ENCODE assay signal across 35 cellular contexts in the genomic region with DNA sequence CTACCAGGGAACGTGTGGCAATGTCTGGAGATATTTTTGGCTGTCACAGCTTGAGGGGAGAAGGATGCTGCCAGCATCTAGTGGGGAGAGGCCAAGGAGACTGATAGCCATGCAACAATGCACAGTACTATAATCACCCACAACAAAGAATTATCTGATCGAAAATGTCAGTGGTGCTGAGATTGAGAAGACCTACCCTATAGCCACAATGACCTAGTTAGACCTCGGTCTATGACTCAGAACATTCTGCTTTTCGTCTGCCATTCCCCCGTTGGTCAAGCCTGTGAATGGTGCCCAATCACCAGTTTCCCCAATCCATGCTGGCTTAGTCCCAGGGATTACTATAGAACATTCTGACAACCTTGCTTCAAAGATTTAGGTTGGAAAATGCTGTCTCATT.
"Had no signal": no experiment of that assay in that cellular context is flagged by ENCODE, and none has a peak within 500 bp of the region (broad histone marks: within the 10 kb centered on the region; RNA-seq: fewer than 3 reads in every experiment).

No MANE protein-coding gene starts in this region.

- ATAC-seq: activated CD4-positive, CD25-positive, alpha-beta regulatory T cell treated with anti-CD3 and anti-CD28 coated beads, Interleukin-2, amount 50 U/mL, for 24 hours; activated naive CD8-positive, alpha-beta T cell treated with anti-CD3 and anti-CD28 coated beads, Interleukin-2, amount 50 U/mL, for 24 hours; activated T-cell treated with anti-CD3 and anti-CD28 coated beads, Interleukin-2, amount 50 U/mL, for 72 hours; esophagus mucosa; foreskin keratinocyte; gastrocnemius medialis; heart right ventricle; T-helper 17 cell had no signal

- H3K9me3 Mint-ChIP-seq: activated B cell treated with CpG ODN at 0.5 μM for 24 hours; activated CD4-positive, alpha-beta memory T cell treated with anti-CD3 and anti-CD28 coated beads, Interleukin-2, amount 10 ng/mL, durations not matched to agents 7 days and 5 days; activated naive CD4-positive, alpha-beta T cell treated with anti-CD3 and anti-CD28 coated beads for 36 hours; activated naive CD4-positive, alpha-beta T cell treated with anti-CD3 and anti-CD28 coated beads, Interleukin-2, amount 50 U/mL, for 24 hours; activated naive CD8-positive, alpha-beta T cell treated with anti-CD3 and anti-CD28 coated beads for 36 hours; activated naive CD8-positive, alpha-beta T cell treated with anti-CD3 and anti-CD28 coated beads, Interleukin-2, amount 50 U/mL, for 24 hours; activated T-cell treated with anti-CD3 and anti-CD28 coated beads, Interleukin-2, amount 50 U/mL, for 24 hours; activated T-cell treated with anti-CD3 and anti-CD28 coated beads, Interleukin-2, amount 50 U/mL, for 72 hours; brain; dendritic cell treated with granulocyte-macrophage colony-stimulating factor and Interleukin-4, amounts not matched to agents 40 ng/mL and 50 ng/mL, for 4 days; endodermal cell; T-helper 2 cell treated with Interferon-gamma antibody and Interleukin-4, amounts not matched to agents 5 μg/mL and 100 μg/mL, for 36 hours had no signal

- H3K27ac Mint-ChIP-seq: activated B cell treated with CpG ODN at 0.5 μM for 24 hours; activated CD4-positive, alpha-beta memory T cell treated with anti-CD3 and anti-CD28 coated beads, Interleukin-2, amount 10 ng/mL, durations not matched to agents 7 days and 5 days; activated naive CD4-positive, alpha-beta T cell treated with anti-CD3 and anti-CD28 coated beads for 36 hours; activated naive CD4-positive, alpha-beta T cell treated with anti-CD3 and anti-CD28 coated beads, Interleukin-2, amount 50 U/mL, for 24 hours; activated naive CD8-positive, alpha-beta T cell treated with anti-CD3 and anti-CD28 coated beads for 36 hours; activated naive CD8-positive, alpha-beta T cell treated with anti-CD3 and anti-CD28 coated beads, Interleukin-2, amount 50 U/mL, for 24 hours; activated T-cell treated with anti-CD3 and anti-CD28 coated beads, Interleukin-2, amount 50 U/mL, for 24 hours; activated T-cell treated with anti-CD3 and anti-CD28 coated beads, Interleukin-2, amount 50 U/mL, for 72 hours; brain; dendritic cell treated with granulocyte-macrophage colony-stimulating factor and Interleukin-4, amounts not matched to agents 40 ng/mL and 50 ng/mL, for 4 days; endodermal cell; T-helper 17 cell; T-helper 2 cell treated with Interferon-gamma antibody and Interleukin-4, amounts not matched to agents 5 μg/mL and 100 μg/mL, for 36 hours had no signal

- H3K4me3 Mint-ChIP-seq: activated B cell treated with CpG ODN at 0.5 μM for 24 hours; activated CD4-positive, alpha-beta memory T cell treated with anti-CD3 and anti-CD28 coated beads, Interleukin-2, amount 10 ng/mL, durations not matched to agents 7 days and 5 days; activated naive CD4-positive, alpha-beta T cell treated with anti-CD3 and anti-CD28 coated beads for 36 hours; activated naive CD4-positive, alpha-beta T cell treated with anti-CD3 and anti-CD28 coated beads, Interleukin-2, amount 50 U/mL, for 24 hours; activated naive CD8-positive, alpha-beta T cell treated with anti-CD3 and anti-CD28 coated beads for 36 hours; activated naive CD8-positive, alpha-beta T cell treated with anti-CD3 and anti-CD28 coated beads, Interleukin-2, amount 50 U/mL, for 24 hours; activated T-cell treated with anti-CD3 and anti-CD28 coated beads, Interleukin-2, amount 50 U/mL, for 24 hours; activated T-cell treated with anti-CD3 and anti-CD28 coated beads, Interleukin-2, amount 50 U/mL, for 72 hours; brain; dendritic cell treated with granulocyte-macrophage colony-stimulating factor and Interleukin-4, amounts not matched to agents 40 ng/mL and 50 ng/mL, for 4 days; endodermal cell; T-helper 17 cell; T-helper 2 cell treated with Interferon-gamma antibody and Interleukin-4, amounts not matched to agents 5 μg/mL and 100 μg/mL, for 36 hours had no signal

- H3K4me3 ChIP-seq: adrenal gland, ascending aorta, breast epithelium, cardiac muscle cell, coronary artery, dorsolateral prefrontal cortex, gastrocnemius medialis, heart right ventricle had no signal

- H3K4me1 ChIP-seq: adrenal gland, ascending aorta, breast epithelium, foreskin keratinocyte, gastrocnemius medialis, heart right ventricle had no signal

- H3K36me3 ChIP-seq: adrenal gland, ascending aorta, breast epithelium, cardiac muscle cell, gastrocnemius medialis, heart right ventricle, WERI-Rb-1 had no signal

- H3K4me1 Mint-ChIP-seq: activated B cell treated with CpG ODN at 0.5 μM for 24 hours; activated CD4-positive, alpha-beta memory T cell treated with anti-CD3 and anti-CD28 coated beads, Interleukin-2, amount 10 ng/mL, durations not matched to agents 7 days and 5 days; activated naive CD8-positive, alpha-beta T cell treated with anti-CD3 and anti-CD28 coated beads, Interleukin-2, amount 50 U/mL, for 24 hours; brain had no signal

- DNase-seq: activated B cell treated with CpG ODN at 0.5 μM for 24 hours; activated CD4-positive, alpha-beta memory T cell treated with anti-CD3 and anti-CD28 coated beads, Interleukin-2, amount 10 ng/mL, durations not matched to agents 7 days and 5 days; activated CD4-positive, alpha-beta T cell treated with anti-CD3 and anti-CD28 coated beads for 48 hours; activated CD8-positive, alpha-beta memory T cell treated with anti-CD3 and anti-CD28 coated beads, Interleukin-2, amount 50 U/mL, for 48 hours; activated effector memory CD4-positive, alpha-beta T cell treated with Interleukin-2 at 50 U/mL for 16 hours; activated gamma-delta T cell treated with Interleukin-2 at 50 U/mL for 16 hours; activated naive CD4-positive, alpha-beta T cell treated with anti-CD3 and anti-CD28 coated beads for 36 hours; activated naive CD8-positive, alpha-beta T cell treated with anti-CD3 and anti-CD28 coated beads for 36 hours; activated naive CD8-positive, alpha-beta T cell treated with anti-CD3 and anti-CD28 coated beads, Interleukin-2, amount 50 U/mL, for 24 hours; activated T-cell treated with anti-CD3 and anti-CD28 coated beads for 4 hours; activated T-cell treated with anti-CD3 and anti-CD28 coated beads, Interleukin-2, amount 50 U/mL, for 24 hours; activated T-cell treated with anti-CD3 and anti-CD28 coated beads, Interleukin-2, amount 50 U/mL, for 72 hours; adrenal gland; central memory CD4-positive, alpha-beta T cell; cerebellar nuclear complex; effector memory CD4-positive, alpha-beta T cell; endodermal cell; foreskin keratinocyte; gastrocnemius medialis; heart right ventricle; T-helper 1 cell; T-helper 17 cell; T1000; WERI-Rb-1 had no signal

- H3K27me3 ChIP-seq: adrenal gland, ascending aorta, breast epithelium, dorsolateral prefrontal cortex, foreskin keratinocyte, gastrocnemius medialis had no signal

- H3K9me3 ChIP-seq: adrenal gland, ascending aorta, breast epithelium, gastrocnemius medialis, heart right ventricle had no signal

- H3K27me3 Mint-ChIP-seq: activated CD4-positive, alpha-beta memory T cell treated with anti-CD3 and anti-CD28 coated beads, Interleukin-2, amount 10 ng/mL, durations not matched to agents 7 days and 5 days; activated naive CD4-positive, alpha-beta T cell treated with anti-CD3 and anti-CD28 coated beads, Interleukin-2, amount 50 U/mL, for 24 hours; activated naive CD8-positive, alpha-beta T cell treated with anti-CD3 and anti-CD28 coated beads for 36 hours; activated naive CD8-positive, alpha-beta T cell treated with anti-CD3 and anti-CD28 coated beads, Interleukin-2, amount 50 U/mL, for 24 hours; activated T-cell treated with anti-CD3 and anti-CD28 coated beads, Interleukin-2, amount 50 U/mL, for 24 hours; brain; dendritic cell treated with granulocyte-macrophage colony-stimulating factor and Interleukin-4, amounts not matched to agents 40 ng/mL and 50 ng/mL, for 4 days had no signal

- H3K36me3 Mint-ChIP-seq: activated naive CD4-positive, alpha-beta T cell treated with anti-CD3 and anti-CD28 coated beads, Interleukin-2, amount 50 U/mL, for 24 hours; activated naive CD8-positive, alpha-beta T cell treated with anti-CD3 and anti-CD28 coated beads for 36 hours; brain had no signal

- H3K27ac ChIP-seq: adrenal gland, ascending aorta, breast epithelium, cardiac muscle cell, coronary artery, foreskin keratinocyte, gastrocnemius medialis, heart right ventricle, WERI-Rb-1 had no signal
